In the genomic region with DNA sequence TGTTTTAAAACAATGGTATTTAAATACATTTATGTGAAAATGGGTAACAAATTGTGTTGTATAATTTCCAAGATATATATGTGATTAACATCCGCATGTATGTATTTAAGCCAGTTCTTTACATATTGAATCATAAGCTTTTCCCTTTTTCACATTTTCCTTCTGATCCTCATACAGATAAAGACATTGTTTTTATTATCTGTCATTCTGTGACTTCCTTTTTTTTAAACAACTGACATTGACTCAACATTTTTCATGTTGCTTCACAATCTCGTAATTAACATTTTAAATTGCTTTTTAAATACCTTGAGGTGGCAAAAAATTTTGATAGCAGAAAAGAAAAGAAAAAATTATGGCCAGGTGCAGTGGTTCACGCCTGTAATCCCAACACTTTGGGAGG, we compare ENCODE assay signal across 1 cellular context.
TF ChIP-seq lines count a peak whose summit lies in the region.

No MANE protein-coding gene starts in this region.

TF ChIP-seq in WTC11, 78 proteins besides CTCF, POLR2A, EP300 and RAD21 (continued from another document):
- TF ChIP-seq, protein P1, sequence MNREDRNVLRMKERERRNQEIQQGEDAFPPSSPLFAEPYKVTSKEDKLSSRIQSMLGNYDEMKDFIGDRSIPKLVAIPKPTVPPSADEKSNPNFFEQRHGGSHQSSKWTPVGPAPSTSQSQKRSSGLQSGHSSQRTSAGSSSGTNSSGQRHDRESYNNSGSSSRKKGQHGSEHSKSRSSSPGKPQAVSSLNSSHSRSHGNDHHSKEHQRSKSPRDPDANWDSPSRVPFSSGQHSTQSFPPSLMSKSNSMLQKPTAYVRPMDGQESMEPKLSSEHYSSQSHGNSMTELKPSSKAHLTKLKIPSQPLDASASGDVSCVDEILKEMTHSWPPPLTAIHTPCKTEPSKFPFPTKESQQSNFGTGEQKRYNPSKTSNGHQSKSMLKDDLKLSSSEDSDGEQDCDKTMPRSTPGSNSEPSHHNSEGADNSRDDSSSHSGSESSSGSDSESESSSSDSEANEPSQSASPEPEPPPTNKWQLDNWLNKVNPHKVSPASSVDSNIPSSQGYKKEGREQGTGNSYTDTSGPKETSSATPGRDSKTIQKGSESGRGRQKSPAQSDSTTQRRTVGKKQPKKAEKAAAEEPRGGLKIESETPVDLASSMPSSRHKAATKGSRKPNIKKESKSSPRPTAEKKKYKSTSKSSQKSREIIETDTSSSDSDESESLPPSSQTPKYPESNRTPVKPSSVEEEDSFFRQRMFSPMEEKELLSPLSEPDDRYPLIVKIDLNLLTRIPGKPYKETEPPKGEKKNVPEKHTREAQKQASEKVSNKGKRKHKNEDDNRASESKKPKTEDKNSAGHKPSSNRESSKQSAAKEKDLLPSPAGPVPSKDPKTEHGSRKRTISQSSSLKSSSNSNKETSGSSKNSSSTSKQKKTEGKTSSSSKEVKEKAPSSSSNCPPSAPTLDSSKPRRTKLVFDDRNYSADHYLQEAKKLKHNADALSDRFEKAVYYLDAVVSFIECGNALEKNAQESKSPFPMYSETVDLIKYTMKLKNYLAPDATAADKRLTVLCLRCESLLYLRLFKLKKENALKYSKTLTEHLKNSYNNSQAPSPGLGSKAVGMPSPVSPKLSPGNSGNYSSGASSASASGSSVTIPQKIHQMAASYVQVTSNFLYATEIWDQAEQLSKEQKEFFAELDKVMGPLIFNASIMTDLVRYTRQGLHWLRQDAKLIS (CRISPR knock-in tag; IDR thresholded peaks at IDR 0.05; ENCODE audit: borderline replicate concordance), result no peak
- TF ChIP-seq, protein P2, sequence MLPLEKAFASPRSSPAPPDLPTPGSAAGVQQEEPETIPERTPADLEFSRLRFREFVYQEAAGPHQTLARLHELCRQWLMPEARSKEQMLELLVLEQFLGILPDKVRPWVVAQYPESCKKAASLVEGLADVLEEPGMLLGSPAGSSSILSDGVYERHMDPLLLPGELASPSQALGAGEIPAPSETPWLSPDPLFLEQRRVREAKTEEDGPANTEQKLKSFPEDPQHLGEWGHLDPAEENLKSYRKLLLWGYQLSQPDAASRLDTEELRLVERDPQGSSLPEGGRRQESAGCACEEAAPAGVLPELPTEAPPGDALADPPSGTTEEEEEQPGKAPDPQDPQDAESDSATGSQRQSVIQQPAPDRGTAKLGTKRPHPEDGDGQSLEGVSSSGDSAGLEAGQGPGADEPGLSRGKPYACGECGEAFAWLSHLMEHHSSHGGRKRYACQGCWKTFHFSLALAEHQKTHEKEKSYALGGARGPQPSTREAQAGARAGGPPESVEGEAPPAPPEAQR (CRISPR knock-in tag; IDR thresholded peaks at IDR 0.05), result no peak
- TF ChIP-seq ATF1 (CRISPR knock-in tag; IDR thresholded peaks at IDR 0.05), result no peak
